In the genomic region with DNA sequence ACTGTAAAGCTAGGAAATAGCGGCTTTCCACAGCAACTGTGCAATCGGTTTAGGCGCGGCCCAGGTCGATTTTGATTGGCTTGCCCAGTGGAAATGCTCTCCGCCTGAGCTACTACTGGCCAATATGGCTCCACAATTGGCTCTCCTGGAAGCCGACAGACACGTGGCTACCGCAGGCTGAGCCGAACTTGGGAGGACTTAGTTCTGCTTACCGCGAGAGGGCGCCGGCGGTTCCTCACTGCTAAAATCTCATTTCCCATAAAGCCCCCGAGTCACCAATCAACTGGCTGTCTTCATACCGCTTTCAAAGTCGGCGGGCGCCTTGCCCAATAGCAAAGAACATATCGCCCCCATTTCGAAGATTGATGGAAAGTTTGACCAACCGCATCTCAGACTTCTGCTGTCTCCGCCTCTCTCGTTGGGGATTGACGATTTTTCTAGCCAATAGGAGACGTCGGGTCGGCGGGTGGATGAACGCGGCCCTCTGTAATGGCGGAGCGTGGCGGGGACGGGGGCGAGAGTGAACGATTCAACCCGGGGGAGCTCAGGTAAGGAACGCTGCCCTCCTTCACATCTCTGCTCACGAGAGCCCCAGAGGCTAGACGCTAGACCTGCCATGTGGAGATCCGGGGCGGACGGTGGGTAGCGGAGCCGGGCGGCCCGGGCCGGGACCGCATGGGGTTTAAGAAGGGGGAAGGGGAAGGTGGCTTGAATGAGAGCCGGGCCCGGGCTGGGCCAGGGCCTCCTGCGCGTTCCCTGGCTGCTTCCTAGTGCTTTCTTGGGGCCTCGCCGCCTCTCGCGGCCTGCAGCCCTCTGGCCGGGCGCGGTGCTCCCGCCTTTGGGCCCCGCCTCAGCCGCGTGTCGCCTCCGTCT, we compare ENCODE assay signal across 8 cellular contexts. TPM values are rescaled to one million over a fixed set of nuclear protein-coding genes. Genes with fewer than 3 reads are reported as not detected.
DNase-seq lines count a peak whose midpoint lies in the region; ATAC-seq and TF ChIP-seq lines count a peak whose summit lies in the region.

A gene (plus strand): TSS at position 473 of the 873 bp plus-strand sequence. CDS start 17 bp downstream, at position 490.

- CTCF ChIA-PET in GM10248 (lab: Yijun Ruan, JAX): interaction anchor here (0.7 to 1.9 kb wide), 10 partner anchors 8 to 241 kb away, joined by 3 to 8 read pairs (median 4); no protein-coding TSS in a partner anchor

- peaks cover 2% of the 10 kb centered on the region for H3K36me3 Mint-ChIP-seq in activated naive CD8-positive, alpha-beta T cell
- H3K36me3 Mint-ChIP-seq in glutamatergic neuron (ENCODE audit: unreplicated experiment): no peaks in the 10 kb centered on the region
- no peaks in the 10 kb centered on the region for H3K36me3 Mint-ChIP-seq in osteocyte (ENCODE audit: unreplicated experiment)

- 0 to 1% methylated on average over 53 to 61 of the region's 68 CpGs for WGBS in thyroid gland, 2 donors

- H3K4me3 Mint-ChIP-seq in activated naive CD8-positive, alpha-beta T cell: peak within 1 kb of the TSS; percentile 97
- H3K4me3 Mint-ChIP-seq in glutamatergic neuron (ENCODE audit: unreplicated experiment): peak within 1 kb of the TSS; percentile 95
- peak within 1 kb of the TSS; percentile 95 for H3K4me3 Mint-ChIP-seq in osteocyte (ENCODE audit: unreplicated experiment)

- DNase-seq in GM10248 (ENCODE audit: extremely low spot score) (peak; percentile 91), NCI-H1092 (lab: John Stamatoyannopoulos, UW) (peak; percentile 98), SKM-1 (lab: John Stamatoyannopoulos, UW; ENCODE audit: unreplicated experiment) (peak; percentile 97), glutamatergic neuron (peak; percentile 96), osteocyte (ENCODE audit: extremely low spot score, unreplicated experiment) (peak; percentile 100), thyroid gland (peak; percentile 99 to 100)

- TF ChIP-seq CTCF in GM10248 (IDR thresholded peaks at IDR 0.05; ENCODE audit: control extremely low read depth, extremely low read depth, low read depth, missing control alignments) (peak; percentile 70), glutamatergic neuron (IDR thresholded peaks at IDR 0.05; ENCODE audit: partially characterized antibody, unreplicated experiment) (peak; percentile 69), osteocyte (IDR thresholded peaks at IDR 0.05) (peak; percentile 86), thyroid gland (IDR thresholded peaks at IDR 0.05) (peak; percentile 37 to 91 (median 70))

- H3K27me3 ChIP-seq in thyroid gland: no peaks in the 10 kb centered on the region

- ATAC-seq in HG02588 (IDR thresholded peaks at IDR 0.05; ENCODE audit: unreplicated experiment): peak; percentile 92

- POLR2A ChIA-PET in GM10248 (lab: Yijun Ruan, JAX): interaction anchor here (1.0 kb wide), 1 partner anchor 12 kb away, joined by 7 read pairs; no protein-coding TSS in a partner anchor

- H3K9me3 ChIP-seq in thyroid gland: no peaks in the 10 kb centered on the region

- H3K36me3 ChIP-seq in thyroid gland: no peaks in the 10 kb centered on the region

- H3K4me1 ChIP-seq in thyroid gland: peaks cover 6 to 29% of the 10 kb centered on the region in 2 donors

- TF ChIP-seq POLR2A in thyroid gland (IDR thresholded peaks at IDR 0.05): peak in 1 of 2 donors; percentile 44

- H3K27ac Mint-ChIP-seq in activated naive CD8-positive, alpha-beta T cell: peak within 1 kb of the TSS; percentile 100
- H3K27ac Mint-ChIP-seq in glutamatergic neuron (ENCODE audit: unreplicated experiment) (peak within 1 kb of the TSS; percentile 99), osteocyte (ENCODE audit: unreplicated experiment) (peak within 1 kb of the TSS; percentile 97)

- H3K27me3 Mint-ChIP-seq in activated naive CD8-positive, alpha-beta T cell: no peaks in the 10 kb centered on the region
- peaks cover 9% of the 10 kb centered on the region for H3K27me3 Mint-ChIP-seq in glutamatergic neuron (ENCODE audit: unreplicated experiment)
- no peaks in the 10 kb centered on the region for H3K27me3 Mint-ChIP-seq in osteocyte (ENCODE audit: unreplicated experiment)

- peaks cover 40% of the 10 kb centered on the region for H3K4me1 Mint-ChIP-seq in activated naive CD8-positive, alpha-beta T cell (ENCODE audit: low read depth)
- H3K4me1 Mint-ChIP-seq in glutamatergic neuron (ENCODE audit: low read depth, unreplicated experiment) (peaks cover 17% of the 10 kb centered on the region), osteocyte (ENCODE audit: unreplicated experiment) (peaks cover 23% of the 10 kb centered on the region)

- intact Hi-C loops in thyroid gland (cut with DNase I): no loop called here

- H3K27ac ChIP-seq in thyroid gland: peak within 1 kb of the TSS; percentile 58 to 93 (median 71)

- H3K9me3 Mint-ChIP-seq in activated naive CD8-positive, alpha-beta T cell (ENCODE audit: low read depth): no peaks in the 10 kb centered on the region
- H3K9me3 Mint-ChIP-seq in glutamatergic neuron (ENCODE audit: unreplicated experiment) (peaks cover 3% of the 10 kb centered on the region), osteocyte (ENCODE audit: unreplicated experiment) (no peaks in the 10 kb centered on the region)

- H3K4me3 ChIP-seq in thyroid gland (replicated peaks in 1 of 3): peak within 1 kb of the TSS; percentile 81 to 95 (median 88)

RNA-seq across cellular contexts. Expression of the gene that starts here (rescaled TPM):
- total RNA-seq in glutamatergic neuron (ENCODE audit: unreplicated experiment): 122 TPM
- 44.2 and 47.3 TPM in 2 replicates for total RNA-seq in osteocyte
- 100 to 1,000 TPM in 1 of 4 donors, 10 to 100 TPM in 3; 50.0 to 106 (median 62.4) TPM for total RNA-seq in thyroid gland

Comparison
In these comparisons a context has a peak if more than half of its experiments do, and no peak if none do; other contexts are left out.
1. Peak in every context shown above with its lines: DNase-seq, ATAC-seq, H3K4me3 ChIP-seq and H3K27ac ChIP-seq.